10 cellular contexts compared by ENCODE assay signal in the genomic region with DNA sequence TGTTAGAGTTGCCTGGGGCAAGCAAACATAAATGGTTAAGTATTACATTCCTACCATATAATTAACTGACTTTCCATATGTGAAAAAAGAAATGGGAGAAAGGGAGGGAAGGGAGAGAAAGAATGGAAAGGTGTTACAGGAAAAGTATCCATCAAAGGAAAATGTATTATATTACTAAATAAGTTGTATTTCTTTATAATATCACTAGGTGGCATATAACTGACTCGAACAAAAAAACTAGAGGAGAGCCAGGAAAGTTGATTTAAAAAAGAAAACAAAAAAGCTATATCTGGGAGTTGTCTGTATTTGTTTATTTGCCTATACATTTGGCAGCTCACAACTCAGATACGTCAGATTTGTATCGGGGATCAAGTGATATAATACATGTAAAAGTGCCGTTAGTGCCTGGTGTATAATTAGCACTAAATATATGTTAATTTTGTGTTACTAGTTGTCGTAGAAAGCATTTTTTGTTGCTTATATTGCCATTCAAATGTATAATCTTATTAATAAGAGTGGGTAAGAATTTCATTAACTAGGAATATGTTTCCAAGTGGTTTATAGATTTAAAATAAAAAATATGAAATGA. TPM values are rescaled to one million over a fixed set of nuclear protein-coding genes. Genes with fewer than 3 reads are reported as not detected.
A peak's percentile ranks its signal among the peaks of the same experiment; 100 is the strongest.
DNase-seq lines count a peak whose midpoint lies in the region; ATAC-seq and TF ChIP-seq lines count a peak whose summit lies in the region.
"Had no signal": no experiment of that assay in that cellular context is flagged by ENCODE, and none has a peak within 500 bp of the region (broad histone marks: within the 10 kb centered on the region; RNA-seq: fewer than 3 reads in every experiment).

No MANE protein-coding gene starts in this region.

- H3K27ac ChIP-seq in endodermal cell (ENCODE audit: low read depth, low read length): no peak overlapping the region

- H3K4me3 ChIP-seq in endodermal cell (ENCODE audit: low read length): no peak overlapping the region

- H3K27me3 ChIP-seq in endodermal cell (ENCODE audit: control insufficient read depth, insufficient read depth, low read length, poor library complexity, severe bottlenecking): no peaks in the 10 kb centered on the region

- ATAC-seq in GM21619 (IDR thresholded peaks at IDR 0.05; ENCODE audit: unreplicated experiment): no peak
- ATAC-seq: activated CD8-positive, alpha-beta memory T cell treated with anti-CD3 and anti-CD28 coated beads, Interleukin-2, amount 10 ng/mL, durations not matched to agents 7 days and 5 days had no signal

- peaks cover 5% of the 10 kb centered on the region for H3K9me3 Mint-ChIP-seq in endodermal cell

- H3K9ac ChIP-seq in endodermal cell (ENCODE audit: extremely low read depth, low read length, poor library complexity, severe bottlenecking): no peak overlapping the region

- no peaks in the 10 kb centered on the region for H3K36me3 ChIP-seq in endodermal cell (ENCODE audit: control insufficient read depth, insufficient read depth, low read length)

- no peaks in the 10 kb centered on the region for H3K27me3 Mint-ChIP-seq in endodermal cell (ENCODE audit: insufficient read depth)
- H3K27me3 Mint-ChIP-seq: activated CD8-positive, alpha-beta memory T cell treated with anti-CD3 and anti-CD28 coated beads, Interleukin-2, amount 10 ng/mL, durations not matched to agents 7 days and 5 days had no signal

- TF ChIP-seq CTCF in endodermal cell (conservative IDR thresholded peaks at IDR 0.05): peak; percentile 50

- H3K9me3 ChIP-seq in endodermal cell (ENCODE audit: control insufficient read depth, low read length): peaks cover 2% of the 10 kb centered on the region

- H3K36me3 Mint-ChIP-seq in endodermal cell (ENCODE audit: low read depth): no peaks in the 10 kb centered on the region
- H3K36me3 Mint-ChIP-seq: activated CD8-positive, alpha-beta memory T cell treated with anti-CD3 and anti-CD28 coated beads, Interleukin-2, amount 10 ng/mL, durations not matched to agents 7 days and 5 days had no signal

- no peaks in the 10 kb centered on the region for H3K4me1 Mint-ChIP-seq in endodermal cell
- H3K4me1 Mint-ChIP-seq: activated CD8-positive, alpha-beta memory T cell treated with anti-CD3 and anti-CD28 coated beads, Interleukin-2, amount 10 ng/mL, durations not matched to agents 7 days and 5 days had no signal

- no peaks in the 10 kb centered on the region for H3K4me1 ChIP-seq in endodermal cell (ENCODE audit: control insufficient read depth, insufficient read depth, low read length)

- WGBS in endodermal cell (ENCODE audit: insufficient coverage in 1 of 2, insufficient read length in 1 of 2), 2 experiments: 88 to 100% methylated on average over 3 to 5 of the region's 5 CpGs

- H3K4me3 Mint-ChIP-seq in endodermal cell: no peak overlapping the region
- H3K4me3 Mint-ChIP-seq: activated CD8-positive, alpha-beta memory T cell treated with anti-CD3 and anti-CD28 coated beads, Interleukin-2, amount 10 ng/mL, durations not matched to agents 7 days and 5 days had no signal

- no peak overlapping the region for H3K27ac Mint-ChIP-seq in endodermal cell
- H3K27ac Mint-ChIP-seq: activated CD8-positive, alpha-beta memory T cell treated with anti-CD3 and anti-CD28 coated beads, Interleukin-2, amount 10 ng/mL, durations not matched to agents 7 days and 5 days had no signal

- DNase-seq in SIG-M5 treated with dmso at 0.1 percent for 504 hours (lab: John Stamatoyannopoulos, UW; ENCODE audit: unreplicated experiment) (peak; percentile 23), SIG-M5 (lab: John Stamatoyannopoulos, UW) (no peak), NAMALWA (ENCODE audit: low spot score) (peak; percentile 15), endodermal cell (no peak), renal cortical epithelial cell (ENCODE audit: low read depth) (peak; percentile 12), amygdala (lab: John Stamatoyannopoulos, UW) (no peak)
- no peak for DNase-seq in stimulated activated CD4-positive, alpha-beta T cell treated with anti-CD3 and anti-CD28 coated beads, Interleukin-2, amount 100 ng/mL, for 48 hours
- DNase-seq: activated CD8-positive, alpha-beta memory T cell treated with anti-CD3 and anti-CD28 coated beads, Interleukin-2, amount 10 ng/mL, durations not matched to agents 7 days and 5 days; NCI-H1694 treated with DMSO at 0.1 percent for 48 hours had no signal

RNA-seq across cellular contexts. Expression of a gene that starts 59.6 kb away (rescaled TPM):
- total RNA-seq in endodermal cell (10 to 100 TPM; 26.2 to 34.6 TPM), renal cortical epithelial cell (0.30 TPM in 1 of 2 replicates, not detected in the other)
- 14.0 TPM for polyA plus RNA-seq in endodermal cell (2013, experiment 1 of 2)
- polyA plus RNA-seq in endodermal cell (2013, experiment 2 of 2): 15.6 TPM
- total RNA-seq: activated CD8-positive, alpha-beta memory T cell treated with anti-CD3 and anti-CD28 coated beads, Interleukin-2, amount 10 ng/mL, durations not matched to agents 7 days and 5 days had no signal

Comparison
In these comparisons a context has a peak if more than half of its experiments do, and no peak if none do; other contexts are left out.
1. DNase-seq: peak in SIG-M5 treated with dmso at 0.1 percent for 504 hours (single experiment), NAMALWA (single experiment) and renal cortical epithelial cell (single experiment); none in SIG-M5 (single experiment), endodermal cell (single experiment), amygdala (0 of 56) and stimulated activated CD4-positive, alpha-beta T cell treated with anti-CD3 and anti-CD28 coated beads, Interleukin-2, amount 100 ng/mL, for 48 hours (0 of 2).
2. RNA of a gene that starts 59.6 kb away (total RNA-seq): 26.2 to 34.6 TPM in endodermal cell; 0.30 TPM in renal cortical epithelial cell; every median in the first group is over 10 times any median in the second.